ENCODE assay signal across 10 cellular contexts in genomic region chr16:30947533-30948086, GRCh38. TPM values are rescaled to one million over a fixed set of nuclear protein-coding genes. Genes with fewer than 3 reads are reported as not detected.
DNase-seq lines count a peak whose midpoint lies in the region; ATAC-seq lines count a peak whose summit lies in the region.
"Had no signal": no experiment of that assay in that cellular context is flagged by ENCODE, and none has a peak within 500 bp of the region (broad histone marks: within the 10 kb centered on the region; RNA-seq: fewer than 3 reads in every experiment).

No MANE protein-coding gene starts in this region.

- H3K36me3 ChIP-seq in NT2/D1 (ENCODE audit: insufficient read depth, insufficient read length, low read length), result peaks cover 36% of the 10 kb centered on the region
- peaks cover 2 to 21% of the 10 kb centered on the region in 2 donors for H3K36me3 ChIP-seq in duodenal mucosa (ENCODE audit: control insufficient read depth in 1 of 2, insufficient read depth in 2 of 2, low read length in 2 of 2)
- H3K36me3 ChIP-seq in mesodermal cell (ENCODE audit: control insufficient read depth, insufficient read depth, low read length), result peaks cover 52% of the 10 kb centered on the region

- DNase-seq in NT2/D1 (ENCODE audit: low read depth, low spot score), result no peak
- DNase-seq in substantia nigra (lab: John Stamatoyannopoulos, UW), result no peak
- DNase-seq in NCI-H1930 (lab: John Stamatoyannopoulos, UW), result no peak
- DNase-seq: DND-41; stimulated activated naive CD8-positive, alpha-beta T cell treated with anti-CD3 and anti-CD28 coated beads, Interleukin-15, Interleukin-2, amounts not matched to agents 100 U/mL and 50 U/mL, for 24 hours had no signal

- H3K9ac ChIP-seq in NT2/D1 (ENCODE audit: insufficient read length, low read depth), result peak overlapping the region; percentile 74
- no peak overlapping the region for H3K9ac ChIP-seq in duodenal mucosa (ENCODE audit: low read depth in 1 of 2, low read length in 2 of 2)

- H3K9me3 ChIP-seq in NT2/D1 (ENCODE audit: insufficient read depth, low read length) (no peaks in the 10 kb centered on the region), duodenal mucosa (ENCODE audit: control insufficient read depth in 1 of 2, low read length in 2 of 2) (no peaks in the 10 kb centered on the region), mesodermal cell (ENCODE audit: control insufficient read depth, low read length) (no peaks in the 10 kb centered on the region)

- H3K4me1 ChIP-seq in NT2/D1 (ENCODE audit: insufficient read depth, insufficient read length), result peaks cover 13% of the 10 kb centered on the region
- H3K4me1 ChIP-seq in duodenal mucosa (ENCODE audit: control insufficient read depth in 1 of 2, insufficient read depth in 2 of 2, low read length in 2 of 2), result peaks cover 25 to 29% of the 10 kb centered on the region in 2 donors
- H3K4me1 ChIP-seq in mesodermal cell (ENCODE audit: control insufficient read depth, insufficient read depth, low read length, poor library complexity, severe bottlenecking), result peaks cover 18% of the 10 kb centered on the region

- ATAC-seq in HG03139 (IDR thresholded peaks at IDR 0.05; ENCODE audit: unreplicated experiment), result no peak
- ATAC-seq in GM19452 (IDR thresholded peaks at IDR 0.05; ENCODE audit: unreplicated experiment), result no peak
- no peak for ATAC-seq in HG03135 (IDR thresholded peaks at IDR 0.05; ENCODE audit: unreplicated experiment)

- 13 to 18% methylated on average over 3 to 9 of the region's 17 CpGs for WGBS in mesodermal cell (ENCODE audit: insufficient coverage in 2 of 2), 2 experiments

- H3K4me3 ChIP-seq in NT2/D1 (ENCODE audit: insufficient read length, low read depth), result peak overlapping the region; percentile 40
- H3K4me3 ChIP-seq in duodenal mucosa (ENCODE audit: low read depth in 1 of 2, low read length in 2 of 2), result no peak overlapping the region
- peak overlapping the region; percentile 84 for H3K4me3 ChIP-seq in mesodermal cell (ENCODE audit: extremely low read depth, insufficient read depth, low read length, poor library complexity, severe bottlenecking)

- H3K27ac ChIP-seq in duodenal mucosa (ENCODE audit: low read depth, low read length) (peak overlapping the region; percentile 56), mesodermal cell (ENCODE audit: low read depth, low read length, severe bottlenecking) (peak overlapping the region; percentile 91), substantia nigra (ENCODE audit: low read depth, low read length, poor library complexity, severe bottlenecking) (peak overlapping the region; percentile 79)

- H3K27me3 ChIP-seq in NT2/D1 (ENCODE audit: insufficient read depth, insufficient read length) (no peaks in the 10 kb centered on the region), duodenal mucosa (ENCODE audit: control insufficient read depth in 1 of 2, insufficient read depth in 2 of 2, low read length in 2 of 2) (no peaks in the 10 kb centered on the region)

RNA-seq across cellular contexts. Expression of gene ORAI3, which starts 1.3 kb away (rescaled TPM):
- 32.5 TPM for polyA plus RNA-seq in mesodermal cell (2013, experiment 1 of 2)
- polyA plus RNA-seq in mesodermal cell (2013, experiment 2 of 2), result 27.7 TPM

RNA-seq across cellular contexts. Expression of gene SETD1A, which starts 9.9 kb away (rescaled TPM):
- polyA plus RNA-seq in mesodermal cell (2013, experiment 1 of 2), result 15.9 TPM
- 13.6 TPM for polyA plus RNA-seq in mesodermal cell (2013, experiment 2 of 2)

RNA-seq across cellular contexts. Expression of gene FBXL19, which starts 24.2 kb away (rescaled TPM):
- polyA plus RNA-seq in mesodermal cell (2013, experiment 1 of 2), result 46.4 TPM
- 39.9 TPM for polyA plus RNA-seq in mesodermal cell (2013, experiment 2 of 2)

RNA-seq across cellular contexts. Expression of gene HSD3B7, which starts 37.4 kb away (rescaled TPM):
- polyA plus RNA-seq in mesodermal cell (2013, experiment 1 of 2), result 2.4 TPM
- polyA plus RNA-seq in mesodermal cell (2013, experiment 2 of 2), result 1.6 TPM

RNA-seq across cellular contexts. Expression of gene CTF1, which starts 51.2 kb away (rescaled TPM):
- polyA plus RNA-seq in mesodermal cell (2013, experiment 1 of 2), result 5.8 TPM
- 5.4 TPM for polyA plus RNA-seq in mesodermal cell (2013, experiment 2 of 2)

Comparison
In these comparisons a context has a peak if more than half of its experiments do, and no peak if none do; other contexts are left out.
1. H3K4me3 ChIP-seq: peak in NT2/D1 (single experiment) and mesodermal cell (single experiment); none in duodenal mucosa (0 of 2).
2. Peak in every context shown above with its lines, with median percentiles within 50 percentile points of each other: H3K27ac ChIP-seq.